ENCODE assay signal across 12 cellular contexts in the genomic region with DNA sequence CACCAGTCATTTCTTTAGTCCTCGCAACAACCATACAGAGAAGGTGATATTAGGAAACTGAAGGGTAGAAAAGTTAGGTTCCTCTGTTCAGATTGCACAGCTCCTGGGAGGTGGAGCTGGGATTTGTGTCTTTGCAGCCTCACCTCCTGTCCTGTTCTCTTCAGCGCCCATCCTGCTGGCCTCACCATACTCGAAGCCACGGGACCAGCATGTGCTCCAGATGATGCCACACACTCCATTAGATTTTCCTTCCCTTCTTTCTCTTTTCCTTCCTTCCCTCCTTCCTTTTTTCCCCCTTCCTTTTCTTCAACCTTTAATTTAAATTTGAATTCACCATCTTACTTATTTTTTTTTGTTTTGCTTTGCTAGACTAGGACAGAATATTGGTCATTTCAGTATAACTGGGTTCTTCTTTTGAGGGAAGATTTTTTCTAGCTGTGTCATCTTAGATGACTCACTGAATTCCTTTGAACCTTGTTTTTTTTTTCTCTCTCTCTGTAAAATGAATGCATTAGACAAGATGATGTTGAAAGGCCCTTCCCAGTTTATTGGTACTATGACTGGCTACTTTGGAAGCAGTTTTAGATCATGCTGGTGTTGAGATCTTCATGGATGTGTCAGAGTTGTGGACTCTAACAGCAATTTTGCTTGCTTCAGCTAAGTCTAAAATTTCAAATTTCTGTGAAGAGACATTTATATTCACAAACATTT.
DNase-seq lines count a peak whose midpoint lies in the region; ATAC-seq and TF ChIP-seq lines count a peak whose summit lies in the region.
"Had no signal": no experiment of that assay in that cellular context is flagged by ENCODE, and none has a peak within 500 bp of the region (broad histone marks: within the 10 kb centered on the region; RNA-seq: fewer than 3 reads in every experiment).

No MANE protein-coding gene starts in this region.

- peak overlapping the region; percentile 98 for H2BK120ac ChIP-seq in IMR-90 (ENCODE audit: low read depth, low read length)

- peaks cover 9% of the 10 kb centered on the region for H3K9me1 ChIP-seq in IMR-90 (ENCODE audit: insufficient read depth, low read length)

- peak overlapping the region; percentile 69 for H2AFZ ChIP-seq in IMR-90 (replicated peaks; ENCODE audit: low read length, poor library complexity)

- peak overlapping the region; percentile 91 for H2BK5ac ChIP-seq in IMR-90 (ENCODE audit: low read depth, low read length, poor library complexity, severe bottlenecking)

- peak; percentile 79 for DNase-seq in AG04450 (ENCODE audit: low read depth, low spot score)
- peak; percentile 97 for DNase-seq in IMR-90
- peak; percentile 93 for DNase-seq in astrocyte of the spinal cord (ENCODE audit: low read depth, low spot score)
- peak; percentile 92 for DNase-seq in kidney glomerular epithelial cell (lab: John Stamatoyannopoulos, UW)
- DNase-seq in NCI-H1417 (lab: John Stamatoyannopoulos, UW), result no peak
- DNase-seq in activated CD4-positive, alpha-beta T cell treated with anti-CD3 and anti-CD28 coated beads for 1 hour, result no peak
- no peak for DNase-seq in endothelial cell (ENCODE audit: low spot score)
- no peak for DNase-seq in activated CD4-positive, alpha-beta memory T cell treated with anti-CD3 and anti-CD28 coated beads for 36 hours
- DNase-seq: NCI-H1092; stimulated activated naive CD4-positive, alpha-beta T cell had no signal

- H3K9ac ChIP-seq in IMR-90 (ENCODE audit: low read depth, low read length), result no peak overlapping the region
- H3K9ac ChIP-seq: BLaER1 had no signal

- in situ Hi-C loops in IMR-90 (cut with MboI; ENCODE audit: low sequenced_read_pairs), result no loop called here
- in situ Hi-C loops in astrocyte of the spinal cord (cut with HindIII; ENCODE audit: low sequenced_read_pairs), result no loop called here

- no peak overlapping the region for H3K27ac Mint-ChIP-seq in endothelial cell (ENCODE audit: unreplicated experiment)
- H3K27ac Mint-ChIP-seq in activated CD4-positive, alpha-beta memory T cell treated with anti-CD3 and anti-CD28 coated beads for 36 hours, result no peak overlapping the region
- H3K27ac Mint-ChIP-seq: nephron had no signal

- H4K91ac ChIP-seq in IMR-90 (ENCODE audit: insufficient read depth, low read depth, low read length), result peak overlapping the region; percentile 88

- intact Hi-C loops in IMR-90 (cut with micrococcal nuclease), result no loop called here
- intact Hi-C loops in activated CD4-positive, alpha-beta memory T cell treated with anti-CD3 and anti-CD28 coated beads for 36 hours (cut with micrococcal nuclease), result no loop called here

- H3K4me1 ChIP-seq in IMR-90 (ENCODE audit: control insufficient read depth, insufficient read depth, low read length), result peaks cover 8% of the 10 kb centered on the region
- H3K4me1 ChIP-seq: BLaER1 had no signal

- H3K4me3 ChIP-seq in AG04450 (ENCODE audit: low read depth, low read length) (no peak overlapping the region), IMR-90 (ENCODE audit: insufficient read depth, low read depth, low read length) (no peak overlapping the region), astrocyte of the spinal cord (ENCODE audit: low read depth, low read length) (no peak overlapping the region)
- H3K4me3 ChIP-seq: BLaER1 had no signal

- TF ChIP-seq POLR2A in IMR-90 (IDR thresholded peaks at IDR 0.05; ENCODE audit: low read depth, low read length), result no peak

- no peaks in the 10 kb centered on the region for H3K9me3 Mint-ChIP-seq in endothelial cell (ENCODE audit: unreplicated experiment)
- peaks cover 6% of the 10 kb centered on the region for H3K9me3 Mint-ChIP-seq in activated CD4-positive, alpha-beta memory T cell treated with anti-CD3 and anti-CD28 coated beads for 36 hours
- H3K9me3 Mint-ChIP-seq: nephron had no signal

- peak overlapping the region; percentile 89 for H3K4ac ChIP-seq in IMR-90 (ENCODE audit: low read depth, low read length)

- TF ChIP-seq RAD21 in IMR-90 (IDR thresholded peaks at IDR 0.05; ENCODE audit: low read length), result no peak

- TF ChIP-seq CTCF in AG04450 (IDR thresholded peaks at IDR 0.05; ENCODE audit: low read depth, low read length) (no peak), IMR-90 (conservative IDR thresholded peaks at IDR 0.05; ENCODE audit: low read depth, low read length) (no peak), astrocyte of the spinal cord (IDR thresholded peaks at IDR 0.05; ENCODE audit: low read depth, low read length) (no peak), endothelial cell (IDR thresholded peaks at IDR 0.05; ENCODE audit: unreplicated experiment) (no peak)

- peak overlapping the region; percentile 94 for H2AK5ac ChIP-seq in IMR-90 (ENCODE audit: low read depth, low read length)

- peak overlapping the region; percentile 86 for H3K14ac ChIP-seq in IMR-90 (replicated peaks; ENCODE audit: low read depth, low read length)

- dilution Hi-C loops in IMR-90 (cut with HindIII; ENCODE audit: low sequenced_read_pairs, unreplicated experiment), result no loop called here

- ATAC-seq in IMR-90 (ENCODE audit: low read depth), result peak; percentile 96

- H3K27ac ChIP-seq in AG04450 (ENCODE audit: low read depth, low read length) (peak overlapping the region; percentile 54), IMR-90 (ENCODE audit: insufficient read depth, low read length) (peak overlapping the region; percentile 98)
- H3K27ac ChIP-seq: BLaER1 had no signal

- no CpG with 5 or more reads among the region's 4 CpGs for WGBS in IMR-90 (ENCODE audit: extremely low coverage in 2 of 2, insufficient read length in 1 of 2), 2 experiments

- H3K79me1 ChIP-seq in IMR-90 (ENCODE audit: low read depth in 1 of 2, low read length in 2 of 2), result no peaks in the 10 kb centered on the region

- no peaks in the 10 kb centered on the region for H3K36me3 Mint-ChIP-seq in endothelial cell (ENCODE audit: low read depth, unreplicated experiment)
- H3K36me3 Mint-ChIP-seq in activated CD4-positive, alpha-beta memory T cell treated with anti-CD3 and anti-CD28 coated beads for 36 hours, result no peaks in the 10 kb centered on the region

- peak overlapping the region; percentile 74; the same call in 1 of the 2 replicates for H3K23ac ChIP-seq in IMR-90 (ENCODE audit: low read depth, low read length)

- H3K27me3 Mint-ChIP-seq in endothelial cell (ENCODE audit: unreplicated experiment), result no peaks in the 10 kb centered on the region
- H3K27me3 Mint-ChIP-seq in activated CD4-positive, alpha-beta memory T cell treated with anti-CD3 and anti-CD28 coated beads for 36 hours, result no peaks in the 10 kb centered on the region

- H3K4me2 ChIP-seq in IMR-90 (ENCODE audit: low read depth, low read length), result peak overlapping the region; percentile 34; the same call in 1 of the 2 replicates
- H3K4me2 ChIP-seq: BLaER1 had no signal

- peak overlapping the region; percentile 99; the same call in 2 of the 3 replicates for H2BK15ac ChIP-seq in IMR-90 (ENCODE audit: low read depth, low read length)

- no peaks in the 10 kb centered on the region for H3K36me3 ChIP-seq in IMR-90 (ENCODE audit: control insufficient read depth, insufficient read depth, low read length)
- H3K36me3 ChIP-seq: BLaER1 had no signal

- peak overlapping the region; percentile 97 for H2BK20ac ChIP-seq in IMR-90 (ENCODE audit: low read depth, low read length)

- H4K8ac ChIP-seq in IMR-90 (ENCODE audit: low read depth in 2 of 2, low read length in 2 of 2), result peak overlapping the region; percentile 73 to 91

- peak overlapping the region; percentile 78 for H4K5ac ChIP-seq in IMR-90 (ENCODE audit: low read depth, low read length)

- BruUV-seq in IMR-90 (replicated peaks; lab: Mats Ljungman, UMichigan), result no TSS peak

- peak overlapping the region; percentile 85 for H3K56ac ChIP-seq in IMR-90 (ENCODE audit: extremely low read depth, insufficient read depth, low read length)

- no peaks in the 10 kb centered on the region for H3K27me3 ChIP-seq in AG04450 (ENCODE audit: control insufficient read depth, insufficient read depth, low read length)
- no peaks in the 10 kb centered on the region for H3K27me3 ChIP-seq in IMR-90 (ENCODE audit: control insufficient read depth, insufficient read depth, low read length)
- H3K27me3 ChIP-seq: BLaER1 had no signal

- H3K9me3 ChIP-seq in AG04450 (ENCODE audit: control insufficient read depth, insufficient read depth, low read length) (no peaks in the 10 kb centered on the region), IMR-90 (ENCODE audit: control insufficient read depth, insufficient read depth, low read length) (no peaks in the 10 kb centered on the region)
- H3K9me3 ChIP-seq: BLaER1 had no signal

- CTCF ChIA-PET in AG04450 (lab: Charles Lee), result interaction anchor here (0.6 kb wide), 1 partner anchor 52 kb away, joined by 6 read pairs; no protein-coding TSS in a partner anchor
- CTCF ChIA-PET in IMR-90 (lab: Yijun Ruan, JAX), result interaction anchor here (0.6 kb wide), 2 partner anchors 11 to 664 kb away, joined by 3 to 5 read pairs; no protein-coding TSS in a partner anchor
- CTCF ChIA-PET in activated CD4-positive, alpha-beta memory T cell treated with anti-CD3 and anti-CD28 coated beads for 36 hours (lab: Charles Lee), result no interaction called here

- H4K20me1 ChIP-seq in IMR-90 (ENCODE audit: insufficient read depth, low read length), result no peaks in the 10 kb centered on the region
- H4K20me1 ChIP-seq: BLaER1 had no signal

- POLR2A ChIA-PET in AG04450 (lab: Yijun Ruan, JAX), result interaction anchor here (1.2 kb wide), 1 partner anchor 206 kb away, joined by 8 read pairs; no protein-coding TSS in a partner anchor
- POLR2A ChIA-PET in IMR-90 (lab: Charles Lee; ENCODE audit: unreplicated experiment), result interaction anchor here (0.7 kb wide), 1 partner anchor 16 kb away, joined by 3 read pairs; no protein-coding TSS in a partner anchor
- POLR2A ChIA-PET in activated CD4-positive, alpha-beta memory T cell treated with anti-CD3 and anti-CD28 coated beads for 36 hours (lab: Charles Lee), result no interaction called here

- peak overlapping the region; percentile 43 for H2AK9ac ChIP-seq in IMR-90 (replicated peaks; ENCODE audit: low read depth, low read length, poor library complexity)

- H3K4me1 Mint-ChIP-seq in endothelial cell (ENCODE audit: unreplicated experiment), result no peaks in the 10 kb centered on the region
- H3K4me1 Mint-ChIP-seq in activated CD4-positive, alpha-beta memory T cell treated with anti-CD3 and anti-CD28 coated beads for 36 hours (ENCODE audit: low read depth), result no peaks in the 10 kb centered on the region
- H3K4me1 Mint-ChIP-seq: nephron had no signal

- no peak overlapping the region for H3K4me3 Mint-ChIP-seq in endothelial cell (ENCODE audit: unreplicated experiment)
- H3K4me3 Mint-ChIP-seq in activated CD4-positive, alpha-beta memory T cell treated with anti-CD3 and anti-CD28 coated beads for 36 hours, result no peak overlapping the region
- H3K4me3 Mint-ChIP-seq: nephron had no signal

- peak overlapping the region; percentile 77 for H3K18ac ChIP-seq in IMR-90 (ENCODE audit: low read depth, low read length)

TF ChIP-seq in IMR-90, 13 proteins besides CTCF, POLR2A, EP300 and RAD21 (continues in another document):
- peak; percentile 48 for TF ChIP-seq MAFK (IDR thresholded peaks at IDR 0.05; ENCODE audit: low read depth, low read length)
- TF ChIP-seq RFX5 (IDR thresholded peaks at IDR 0.05; ENCODE audit: low read depth, low read length), result no peak
- no peak for TF ChIP-seq CHD1 (IDR thresholded peaks at IDR 0.05; ENCODE audit: low read depth, low read length)
- peak; percentile 70; the same call in 1 of the 2 replicates for TF ChIP-seq CEBPB (IDR thresholded peaks at IDR 0.05; ENCODE audit: low read depth, low read length)

Comparison
In these comparisons a context has a peak if more than half of its experiments do, and no peak if none do; other contexts are left out.
1. DNase-seq: peak in AG04450 (single experiment), IMR-90 (single experiment), astrocyte of the spinal cord (single experiment) and kidney glomerular epithelial cell (single experiment); none in NCI-H1417 (0 of 3), activated CD4-positive, alpha-beta T cell treated with anti-CD3 and anti-CD28 coated beads for 1 hour (single experiment), endothelial cell (single experiment) and activated CD4-positive, alpha-beta memory T cell treated with anti-CD3 and anti-CD28 coated beads for 36 hours (single experiment).